ENCODE assay signal across 1 cellular context in the genomic region with DNA sequence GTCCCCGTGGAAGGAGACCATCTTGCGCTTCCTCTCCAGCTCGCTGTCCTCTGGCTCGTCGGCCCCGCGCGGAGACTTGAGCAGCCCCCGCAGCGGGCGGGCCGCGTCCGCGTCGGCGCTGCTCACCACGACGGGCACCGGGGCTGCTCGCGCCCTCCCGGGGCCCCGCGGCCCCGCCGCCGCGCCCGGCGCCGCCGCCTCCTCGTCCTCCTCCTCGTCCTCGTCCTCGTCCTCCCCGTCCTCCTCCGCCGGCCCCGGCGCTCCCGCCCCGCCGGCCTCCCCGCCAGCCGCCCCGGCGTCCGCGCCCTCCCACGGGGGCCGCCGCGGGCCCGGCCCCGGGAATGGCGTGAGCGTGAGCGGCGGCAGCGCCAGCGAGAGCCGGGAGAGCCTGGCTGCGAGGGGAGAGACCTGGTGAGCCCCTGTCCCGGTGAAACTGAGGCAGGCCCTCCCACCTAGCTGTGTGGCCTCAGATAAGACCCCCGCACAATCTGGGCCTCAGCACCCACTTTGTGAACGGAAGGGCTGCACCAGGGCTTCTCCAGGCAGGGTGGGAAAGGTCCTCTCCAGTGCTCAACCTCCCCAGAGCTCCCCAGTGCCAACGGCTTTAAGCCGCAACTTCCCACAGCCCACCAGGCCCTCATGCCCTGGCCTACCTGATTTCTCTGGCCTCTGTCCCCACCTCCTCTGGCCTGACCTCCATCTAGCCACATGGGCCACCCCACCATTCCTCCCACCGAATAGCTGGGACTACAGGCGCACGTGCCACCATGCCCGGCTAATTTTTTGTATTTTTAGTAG.
TF ChIP-seq lines count a peak whose summit lies in the region.

No MANE protein-coding gene starts in this region.

TF ChIP-seq in K562, 482 proteins besides CTCF, POLR2A, EP300 and RAD21 (continued from another document):
- TF ChIP-seq, protein P1, sequence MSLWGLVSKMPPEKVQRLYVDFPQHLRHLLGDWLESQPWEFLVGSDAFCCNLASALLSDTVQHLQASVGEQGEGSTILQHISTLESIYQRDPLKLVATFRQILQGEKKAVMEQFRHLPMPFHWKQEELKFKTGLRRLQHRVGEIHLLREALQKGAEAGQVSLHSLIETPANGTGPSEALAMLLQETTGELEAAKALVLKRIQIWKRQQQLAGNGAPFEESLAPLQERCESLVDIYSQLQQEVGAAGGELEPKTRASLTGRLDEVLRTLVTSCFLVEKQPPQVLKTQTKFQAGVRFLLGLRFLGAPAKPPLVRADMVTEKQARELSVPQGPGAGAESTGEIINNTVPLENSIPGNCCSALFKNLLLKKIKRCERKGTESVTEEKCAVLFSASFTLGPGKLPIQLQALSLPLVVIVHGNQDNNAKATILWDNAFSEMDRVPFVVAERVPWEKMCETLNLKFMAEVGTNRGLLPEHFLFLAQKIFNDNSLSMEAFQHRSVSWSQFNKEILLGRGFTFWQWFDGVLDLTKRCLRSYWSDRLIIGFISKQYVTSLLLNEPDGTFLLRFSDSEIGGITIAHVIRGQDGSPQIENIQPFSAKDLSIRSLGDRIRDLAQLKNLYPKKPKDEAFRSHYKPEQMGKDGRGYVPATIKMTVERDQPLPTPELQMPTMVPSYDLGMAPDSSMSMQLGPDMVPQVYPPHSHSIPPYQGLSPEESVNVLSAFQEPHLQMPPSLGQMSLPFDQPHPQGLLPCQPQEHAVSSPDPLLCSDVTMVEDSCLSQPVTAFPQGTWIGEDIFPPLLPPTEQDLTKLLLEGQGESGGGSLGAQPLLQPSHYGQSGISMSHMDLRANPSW (CRISPR knock-in tag; IDR thresholded peaks at IDR 0.05): no peak
- TF ChIP-seq SMAD4 (CRISPR knock-in tag; conservative IDR thresholded peaks at IDR 0.05): peak; percentile 58; the same call in 1 of the 2 replicates
- TF ChIP-seq NR4A1 (CRISPR knock-in tag; IDR thresholded peaks at IDR 0.05): peak; percentile 60; the same call in 1 of the 2 replicates
- no peak for TF ChIP-seq NR4A1 (tag; IDR thresholded peaks at IDR 0.05)
- no peak for TF ChIP-seq ZC3H11A (IDR thresholded peaks at IDR 0.05; ENCODE audit: low read depth, low read length)
- no peak for TF ChIP-seq ZNF561 (CRISPR knock-in tag; conservative IDR thresholded peaks at IDR 0.05)
- TF ChIP-seq KDM2B (CRISPR knock-in tag; IDR thresholded peaks at IDR 0.05): 0 out of 2 replicates have a peak, but pooled peaks have one; percentile 56
- TF ChIP-seq, protein P2, sequence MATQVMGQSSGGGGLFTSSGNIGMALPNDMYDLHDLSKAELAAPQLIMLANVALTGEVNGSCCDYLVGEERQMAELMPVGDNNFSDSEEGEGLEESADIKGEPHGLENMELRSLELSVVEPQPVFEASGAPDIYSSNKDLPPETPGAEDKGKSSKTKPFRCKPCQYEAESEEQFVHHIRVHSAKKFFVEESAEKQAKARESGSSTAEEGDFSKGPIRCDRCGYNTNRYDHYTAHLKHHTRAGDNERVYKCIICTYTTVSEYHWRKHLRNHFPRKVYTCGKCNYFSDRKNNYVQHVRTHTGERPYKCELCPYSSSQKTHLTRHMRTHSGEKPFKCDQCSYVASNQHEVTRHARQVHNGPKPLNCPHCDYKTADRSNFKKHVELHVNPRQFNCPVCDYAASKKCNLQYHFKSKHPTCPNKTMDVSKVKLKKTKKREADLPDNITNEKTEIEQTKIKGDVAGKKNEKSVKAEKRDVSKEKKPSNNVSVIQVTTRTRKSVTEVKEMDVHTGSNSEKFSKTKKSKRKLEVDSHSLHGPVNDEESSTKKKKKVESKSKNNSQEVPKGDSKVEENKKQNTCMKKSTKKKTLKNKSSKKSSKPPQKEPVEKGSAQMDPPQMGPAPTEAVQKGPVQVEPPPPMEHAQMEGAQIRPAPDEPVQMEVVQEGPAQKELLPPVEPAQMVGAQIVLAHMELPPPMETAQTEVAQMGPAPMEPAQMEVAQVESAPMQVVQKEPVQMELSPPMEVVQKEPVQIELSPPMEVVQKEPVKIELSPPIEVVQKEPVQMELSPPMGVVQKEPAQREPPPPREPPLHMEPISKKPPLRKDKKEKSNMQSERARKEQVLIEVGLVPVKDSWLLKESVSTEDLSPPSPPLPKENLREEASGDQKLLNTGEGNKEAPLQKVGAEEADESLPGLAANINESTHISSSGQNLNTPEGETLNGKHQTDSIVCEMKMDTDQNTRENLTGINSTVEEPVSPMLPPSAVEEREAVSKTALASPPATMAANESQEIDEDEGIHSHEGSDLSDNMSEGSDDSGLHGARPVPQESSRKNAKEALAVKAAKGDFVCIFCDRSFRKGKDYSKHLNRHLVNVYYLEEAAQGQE (CRISPR knock-in tag; IDR thresholded peaks at IDR 0.05; ENCODE audit: low read depth): 0 out of 2 replicates have a peak, but pooled peaks have one; percentile 28
